In the genomic region with DNA sequence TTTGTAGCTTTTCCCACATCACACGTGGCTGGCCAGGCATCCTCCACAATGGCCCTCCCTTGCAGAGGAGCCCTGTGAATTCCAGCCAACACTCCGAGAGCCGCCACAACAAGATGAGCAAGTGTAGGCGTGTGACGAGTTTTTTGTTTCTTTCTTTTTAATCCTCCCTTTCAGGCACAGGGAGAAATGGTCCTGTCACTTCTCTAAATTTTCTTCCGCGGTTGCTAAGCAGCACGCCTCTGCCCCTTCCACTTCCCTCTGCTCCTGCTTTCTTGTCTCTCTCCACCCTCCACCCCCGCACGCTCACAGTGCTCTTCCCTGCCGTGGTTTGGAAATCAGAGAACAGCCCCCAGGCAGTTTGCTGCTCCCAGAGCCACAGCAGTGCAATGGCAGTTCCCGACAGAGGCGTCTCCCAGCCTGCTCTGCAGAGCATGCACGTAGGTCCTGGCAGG, we compare ENCODE assay signal across 8 cellular contexts.
DNase-seq lines count a peak whose midpoint lies in the region; ATAC-seq and TF ChIP-seq lines count a peak whose summit lies in the region.

No MANE protein-coding gene starts in this region.

- H3K4me1 ChIP-seq in breast epithelium, result peaks cover 0 to 4% of the 10 kb centered on the region in 2 donors
- peaks cover 35 to 46% (median 40%) of the 10 kb centered on the region in 3 donors for H3K4me1 ChIP-seq in skeletal muscle tissue (ENCODE audit: control insufficient read depth in 3 of 3, insufficient read depth in 3 of 3, low read length in 3 of 3)

- intact Hi-C loops in breast epithelium (cut with DNase I; ENCODE audit: low total_unique reads), result no loop called here

- no peak overlapping the region for H3K4me3 ChIP-seq in NB4 (ENCODE audit: low read depth, low read length)
- H3K4me3 ChIP-seq in breast epithelium, result peak overlapping the region; percentile 25 to 53 (median 35)
- peak overlapping the region; percentile 68 to 73 (median 72) for H3K4me3 ChIP-seq in skeletal muscle tissue (ENCODE audit: low read length in 3 of 3)

- H3K36me3 ChIP-seq in breast epithelium, result no peaks in the 10 kb centered on the region
- H3K36me3 ChIP-seq in skeletal muscle tissue (ENCODE audit: control insufficient read depth in 3 of 3, insufficient read depth in 3 of 3, low read length in 3 of 3), result no peaks in the 10 kb centered on the region

- H3K27ac ChIP-seq in breast epithelium (peak overlapping the region; percentile 25 to 77), skeletal muscle tissue (ENCODE audit: low read depth, low read length) (peak overlapping the region; percentile 73)

- TF ChIP-seq POLR2A in NB4 (IDR thresholded peaks at IDR 0.05; ENCODE audit: extremely low read depth, insufficient read length), result no peak
- no peak for TF ChIP-seq POLR2A in breast epithelium (IDR thresholded peaks at IDR 0.05)

- no peak for ATAC-seq in GM21786 (IDR thresholded peaks at IDR 0.05; ENCODE audit: unreplicated experiment)

- DNase-seq in C1 segment of cervical spinal cord (lab: John Stamatoyannopoulos, UW) (peak in 8 of 14 donors; percentile 11 to 61 (median 32)), NB4 (ENCODE audit: low read depth) (peak; percentile 71), breast epithelium (ENCODE audit: low spot score in 2 of 2) (peak; percentile 77 to 87), iris pigment epithelial cell (ENCODE audit: low read depth) (peak; percentile 58)
- no peak for DNase-seq in activated CD4-positive, alpha-beta T cell treated with anti-CD3 and anti-CD28 coated beads for 48 hours
- DNase-seq in activated CD4-positive, alpha-beta T cell treated with anti-CD3 and anti-CD28 coated beads, Interleukin-2, amount 50 U/mL, for 1 hour, result no peak

- H3K9me3 ChIP-seq in breast epithelium, result no peaks in the 10 kb centered on the region
- no peaks in the 10 kb centered on the region for H3K9me3 ChIP-seq in skeletal muscle tissue (ENCODE audit: control insufficient read depth in 3 of 3, low read length in 3 of 3)

- no peaks in the 10 kb centered on the region for H3K27me3 ChIP-seq in breast epithelium
- H3K27me3 ChIP-seq in skeletal muscle tissue (ENCODE audit: control insufficient read depth in 3 of 3, insufficient read depth in 3 of 3, low read length in 3 of 3), result no peaks in the 10 kb centered on the region

- peak overlapping the region; percentile 17 to 76 (median 62) for H3K9ac ChIP-seq in skeletal muscle tissue (ENCODE audit: low read depth in 1 of 3, low read length in 3 of 3)

- TF ChIP-seq CTCF in NB4 (IDR thresholded peaks at IDR 0.05; ENCODE audit: low read depth, low read length) (no peak), breast epithelium (IDR thresholded peaks at IDR 0.05) (peak in 1 of 3 donors; percentile 30)

Comparison
In these comparisons a context has a peak if more than half of its experiments do, and no peak if none do; other contexts are left out.
1. DNase-seq: peak in C1 segment of cervical spinal cord (8 of 14), NB4 (single experiment), breast epithelium (2 of 2) and iris pigment epithelial cell (single experiment); none in activated CD4-positive, alpha-beta T cell treated with anti-CD3 and anti-CD28 coated beads for 48 hours (single experiment) and activated CD4-positive, alpha-beta T cell treated with anti-CD3 and anti-CD28 coated beads, Interleukin-2, amount 50 U/mL, for 1 hour (single experiment).